Comparison of ENCODE assay signal across 21 cellular contexts in the genomic region with DNA sequence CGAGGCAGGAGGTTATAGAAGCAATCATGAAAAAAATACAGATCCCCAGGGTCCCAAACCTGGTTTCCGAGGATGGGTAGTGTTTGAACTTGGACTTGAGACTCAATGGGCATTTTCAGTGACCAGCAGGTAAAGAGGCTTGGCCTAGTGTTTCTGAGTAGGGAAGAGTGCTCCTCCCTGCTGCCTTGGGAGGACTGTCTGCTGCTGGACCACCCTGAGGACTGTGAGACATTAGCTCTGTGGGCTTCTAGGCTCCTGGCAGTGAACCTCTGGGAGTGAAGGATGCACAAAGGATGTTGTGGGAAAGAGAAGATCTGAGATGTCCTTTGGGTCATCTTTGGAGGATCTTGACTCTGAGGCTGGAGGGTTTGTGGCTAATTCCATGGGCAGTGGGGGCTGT.
"Had no signal": no experiment of that assay in that cellular context is flagged by ENCODE, and none has a peak within 500 bp of the region (broad histone marks: within the 10 kb centered on the region; RNA-seq: fewer than 3 reads in every experiment).

No MANE protein-coding gene starts in this region.

- H3K4me1 ChIP-seq: SJCRH30 had no signal

- H3K27ac Mint-ChIP-seq: activated T-cell treated with anti-CD3 and anti-CD28 coated beads, Interleukin-2, amount 50 U/mL, for 24 hours; natural killer cell; stimulated activated memory B cell treated with anti-CD40 and anti-IgM and Interleukin-4, amounts not matched to agents 10 μg/mL and 1 μg/mL and 100 μg/mL, for 72 hours; T-helper 2 cell treated with Interferon-gamma antibody and Interleukin-4, amounts not matched to agents 5 μg/mL and 100 μg/mL, for 36 hours had no signal

- ATAC-seq: activated CD4-positive, CD25-positive, alpha-beta regulatory T cell treated with anti-CD3 and anti-CD28 coated beads, Interleukin-2, amount 50 U/mL, for 24 hours; activated CD8-positive, alpha-beta memory T cell treated with anti-CD3 and anti-CD28 coated beads, Interleukin-2, amount 10 ng/mL, durations not matched to agents 7 days and 5 days; activated naive CD4-positive, alpha-beta T cell treated with anti-CD3 and anti-CD28 coated beads, Interleukin-2, amount 50 U/mL, for 72 hours; gastroesophageal sphincter; natural killer cell; stimulated activated memory B cell treated with anti-CD40 and anti-IgM and Interleukin-4, amounts not matched to agents 10 μg/mL and 1 μg/mL and 100 μg/mL, for 72 hours had no signal

- H3K27me3 Mint-ChIP-seq: activated CD8-positive, alpha-beta memory T cell treated with anti-CD3 and anti-CD28 coated beads, Interleukin-2, amount 10 ng/mL, durations not matched to agents 7 days and 5 days; activated T-cell treated with anti-CD3 and anti-CD28 coated beads, Interleukin-2, amount 50 U/mL, for 24 hours; stimulated activated memory B cell treated with anti-CD40 and anti-IgM and Interleukin-4, amounts not matched to agents 10 μg/mL and 1 μg/mL and 100 μg/mL, for 72 hours had no signal

- H3K27ac ChIP-seq: cardiac muscle cell, gastroesophageal sphincter, SJCRH30 had no signal

- H3K9me3 Mint-ChIP-seq: T-helper 2 cell treated with Interferon-gamma antibody and Interleukin-4, amounts not matched to agents 5 μg/mL and 100 μg/mL, for 36 hours had no signal

- H3K4me1 Mint-ChIP-seq: stimulated activated memory B cell treated with anti-CD40 and anti-IgM and Interleukin-4, amounts not matched to agents 10 μg/mL and 1 μg/mL and 100 μg/mL, for 72 hours had no signal

- H3K4me3 Mint-ChIP-seq: activated CD8-positive, alpha-beta memory T cell treated with anti-CD3 and anti-CD28 coated beads, Interleukin-2, amount 10 ng/mL, durations not matched to agents 7 days and 5 days; activated T-cell treated with anti-CD3 and anti-CD28 coated beads, Interleukin-2, amount 50 U/mL, for 24 hours; natural killer cell; stimulated activated memory B cell treated with anti-CD40 and anti-IgM and Interleukin-4, amounts not matched to agents 10 μg/mL and 1 μg/mL and 100 μg/mL, for 72 hours; T-helper 2 cell treated with Interferon-gamma antibody and Interleukin-4, amounts not matched to agents 5 μg/mL and 100 μg/mL, for 36 hours had no signal

- H3K27me3 ChIP-seq: cardiac muscle cell, gastroesophageal sphincter, SJCRH30 had no signal

- H3K36me3 Mint-ChIP-seq: natural killer cell had no signal

- H3K4me3 ChIP-seq: cardiac muscle cell, mucosa of descending colon, SJCRH30, skin epidermis had no signal

- H3K36me3 ChIP-seq: cardiac muscle cell, SJCRH30 had no signal

- DNase-seq: activated CD4-positive, alpha-beta T cell treated with anti-CD3 and anti-CD28 coated beads, Interleukin-2, amount 50 U/mL, for 48 hours; activated CD8-positive, alpha-beta memory T cell treated with anti-CD3 and anti-CD28 coated beads, Interleukin-2, amount 10 ng/mL, durations not matched to agents 7 days and 5 days; activated effector memory CD4-positive, alpha-beta T cell treated with Interleukin-2 at 50 U/mL for 16 hours; activated T-cell treated with anti-CD3 and anti-CD28 coated beads, Interleukin-2, amount 50 U/mL, for 24 hours; cortex of kidney; effector memory CD4-positive, alpha-beta T cell; kidney glomerular epithelial cell; natural killer cell; SJCRH30; stimulated activated CD4-positive, alpha-beta T cell treated with anti-CD3 and anti-CD28 coated beads, Interleukin-1b, Interleukin-23, amount 100 ng/mL, for 48 hours; SW 1271; trophoblast cell had no signal

- H3K9me3 ChIP-seq: mucosa of descending colon had no signal

- FAIRE-seq: astrocyte had no signal
